ENCODE assay signal across 25 cellular contexts in the genomic region with DNA sequence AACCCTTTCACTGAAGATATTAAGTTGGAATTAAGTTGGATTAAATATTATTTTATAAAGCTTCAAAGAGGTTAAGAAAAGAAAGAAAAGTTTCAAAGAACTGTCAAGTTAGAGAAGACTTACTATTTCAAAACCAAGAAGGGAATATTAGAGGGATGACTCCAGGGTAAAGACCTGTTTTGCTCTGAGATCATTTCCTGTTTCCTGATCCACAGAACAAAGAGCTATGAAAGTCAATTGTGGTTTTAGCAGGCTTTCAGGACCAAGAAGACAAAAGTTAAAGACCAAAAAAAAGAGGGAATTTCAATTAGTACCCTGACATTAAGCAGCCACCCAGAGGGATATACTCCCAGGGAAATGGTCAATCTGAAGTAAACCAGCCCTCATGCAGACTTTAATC. TPM values are rescaled to one million over a fixed set of nuclear protein-coding genes. Genes with fewer than 3 reads are reported as not detected.
A peak's percentile ranks its signal among the peaks of the same experiment; 100 is the strongest.
DNase-seq lines count a peak whose midpoint lies in the region; ATAC-seq and TF ChIP-seq lines count a peak whose summit lies in the region.
"Had no signal": no experiment of that assay in that cellular context is flagged by ENCODE, and none has a peak within 500 bp of the region (broad histone marks: within the 10 kb centered on the region; RNA-seq: fewer than 3 reads in every experiment).

No MANE protein-coding gene starts in this region.

- no peak for TF ChIP-seq POLR2A in GM18505 (IDR thresholded peaks at IDR 0.05; ENCODE audit: borderline replicate concordance, extremely low read depth, insufficient read depth, insufficient read length)

- H3K4me3 Mint-ChIP-seq in activated naive CD4-positive, alpha-beta T cell treated with anti-CD3 and anti-CD28 coated beads, Interleukin-2, amount 10 ng/mL, durations not matched to agents 7 days and 5 days = no peak overlapping the region
- no peak overlapping the region for H3K4me3 Mint-ChIP-seq in Calu3 (ENCODE audit: low read depth, unreplicated experiment)
- H3K4me3 Mint-ChIP-seq: activated naive CD4-positive, alpha-beta T cell treated with anti-CD3 and anti-CD28 coated beads for 36 hours; activated T-helper 1 cell treated with anti-CD3 and anti-CD28 coated beads, Interleukin-12 subunit alpha, Interleukin-12 subunit beta, Interleukin-2, Interleukin-4 antibody, amounts not matched to agents 30 ng/mL and 10 ng/mL and 1 ng/mL, durations not matched to agents 14 hours and 24 hours and 36 hours; B cell; CD4-positive, alpha-beta memory T cell had no signal

- no peak for TF ChIP-seq CTCF in Calu3 (IDR thresholded peaks at IDR 0.05; ENCODE audit: unreplicated experiment)

- DNase-seq in activated naive CD4-positive, alpha-beta T cell treated with anti-CD3 and anti-CD28 coated beads, Interleukin-2, amount 10 ng/mL, durations not matched to agents 7 days and 5 days = no peak
- DNase-seq in activated naive CD4-positive, alpha-beta T cell (lab: John Stamatoyannopoulos, UW) = no peak
- DNase-seq in MV-4-11 (lab: John Stamatoyannopoulos, UW) (peak; percentile 17), NCI-H1417 (lab: John Stamatoyannopoulos, UW) (no peak), Calu3 (no peak)
- DNase-seq: activated CD4-positive, alpha-beta T cell treated with anti-CD3 and anti-CD28 coated beads, Interleukin-2, amount 50 U/mL, for 4 hours; activated CD4-positive, CD25-positive, alpha-beta regulatory T cell; activated naive CD4-positive, alpha-beta T cell treated with anti-CD3 and anti-CD28 coated beads for 36 hours; adrenal gland; body of pancreas; CD4-positive, alpha-beta memory T cell; erythroblast; midbrain; naive B cell; NCI-H1105; NCI-H1930; NCI-H524 treated with DMSO at 0.1 percent for 48 hours; stimulated activated CD4-positive, alpha-beta T cell treated with anti-CD3 and anti-CD28 coated beads, Interleukin-1b, Interleukin-23, amount 100 ng/mL, for 48 hours; stimulated activated naive CD4-positive, alpha-beta T cell treated with Interleukin-2 at 50 U/mL for 16 hours had no signal

- no peaks in the 10 kb centered on the region for H3K27me3 Mint-ChIP-seq in activated naive CD4-positive, alpha-beta T cell treated with anti-CD3 and anti-CD28 coated beads, Interleukin-2, amount 10 ng/mL, durations not matched to agents 7 days and 5 days
- no peaks in the 10 kb centered on the region for H3K27me3 Mint-ChIP-seq in Calu3 (ENCODE audit: unreplicated experiment)
- H3K27me3 Mint-ChIP-seq: B cell; CD4-positive, alpha-beta memory T cell; naive B cell had no signal

- peak; percentile 62 for ATAC-seq in esophagus mucosa
- no peak for ATAC-seq in GM18505 (IDR thresholded peaks at IDR 0.05; ENCODE audit: unreplicated experiment)
- ATAC-seq in HG02588 (IDR thresholded peaks at IDR 0.05; ENCODE audit: unreplicated experiment) = no peak
- ATAC-seq: body of pancreas, HCT116 had no signal

- BruUV-seq in Calu3 (replicated peaks; lab: Mats Ljungman, UMichigan) = no TSS peak

- intact Hi-C loops in Calu3 (cut with micrococcal nuclease; ENCODE audit: unreplicated experiment) = loop anchor here (5.0 to 10.0 kb wide), 2 partner anchors 138 to 650 kb away; no protein-coding TSS in a partner anchor

- H3K27ac Mint-ChIP-seq in activated naive CD4-positive, alpha-beta T cell treated with anti-CD3 and anti-CD28 coated beads, Interleukin-2, amount 10 ng/mL, durations not matched to agents 7 days and 5 days = peak overlapping the region; percentile 64
- H3K27ac Mint-ChIP-seq in Calu3 (ENCODE audit: unreplicated experiment) = no peak overlapping the region
- H3K27ac Mint-ChIP-seq: activated naive CD4-positive, alpha-beta T cell treated with anti-CD3 and anti-CD28 coated beads for 36 hours; activated T-helper 1 cell treated with anti-CD3 and anti-CD28 coated beads, Interleukin-12 subunit alpha, Interleukin-12 subunit beta, Interleukin-2, Interleukin-4 antibody, amounts not matched to agents 30 ng/mL and 10 ng/mL and 1 ng/mL, durations not matched to agents 14 hours and 24 hours and 36 hours; B cell had no signal

- CTCF ChIA-PET in activated naive CD4-positive, alpha-beta T cell treated with anti-CD3 and anti-CD28 coated beads, Interleukin-2, amount 10 ng/mL, durations not matched to agents 7 days and 5 days (lab: Charles Lee) = interaction anchor here (1.2 kb wide), 1 partner anchor 12 kb away, joined by 3 read pairs; no protein-coding TSS in a partner anchor
- CTCF ChIA-PET in Calu3 (lab: Charles Lee) = interaction anchor here (0.6 kb wide), 2 partner anchors 65 to 440 kb away, joined by 3 to 4 read pairs; no protein-coding TSS in a partner anchor

- peaks cover 17% of the 10 kb centered on the region for H3K4me1 Mint-ChIP-seq in activated naive CD4-positive, alpha-beta T cell treated with anti-CD3 and anti-CD28 coated beads, Interleukin-2, amount 10 ng/mL, durations not matched to agents 7 days and 5 days
- no peaks in the 10 kb centered on the region for H3K4me1 Mint-ChIP-seq in Calu3 (ENCODE audit: low read depth, unreplicated experiment)
- H3K4me1 Mint-ChIP-seq: B cell, naive B cell had no signal

- peaks cover 44% of the 10 kb centered on the region for H3K36me3 Mint-ChIP-seq in activated naive CD4-positive, alpha-beta T cell treated with anti-CD3 and anti-CD28 coated beads, Interleukin-2, amount 10 ng/mL, durations not matched to agents 7 days and 5 days
- peaks cover 31% of the 10 kb centered on the region for H3K36me3 Mint-ChIP-seq in Calu3 (ENCODE audit: insufficient read depth, unreplicated experiment)

- peaks cover 4% of the 10 kb centered on the region for H3K9me3 Mint-ChIP-seq in activated naive CD4-positive, alpha-beta T cell treated with anti-CD3 and anti-CD28 coated beads, Interleukin-2, amount 10 ng/mL, durations not matched to agents 7 days and 5 days
- H3K9me3 Mint-ChIP-seq in Calu3 (ENCODE audit: low read depth, unreplicated experiment) = no peaks in the 10 kb centered on the region
- H3K9me3 Mint-ChIP-seq: activated naive CD4-positive, alpha-beta T cell treated with anti-CD3 and anti-CD28 coated beads for 36 hours had no signal

RNA-seq across cellular contexts. Expression of gene ESF1, which starts 19.4 kb away (rescaled TPM):
- total RNA-seq in esophagus mucosa (7.9 TPM), Calu3 (2022) (14.7 and 15.1 TPM in 2 replicates)

RNA-seq across cellular contexts. Expression of gene NDUFAF5, which starts 19.5 kb away (rescaled TPM):
- total RNA-seq in esophagus mucosa = 17.7 TPM
- total RNA-seq in Calu3 (2022) = 12.8 and 16.3 TPM in 2 replicates
